ENCODE assay signal across 24 cellular contexts in genomic region chr14:39276005-39276404, GRCh38. TPM values are rescaled to one million over a fixed set of nuclear protein-coding genes. Genes with fewer than 3 reads are reported as not detected.
DNase-seq lines count a peak whose midpoint lies in the region; ATAC-seq and TF ChIP-seq lines count a peak whose summit lies in the region.
"Had no signal": no experiment of that assay in that cellular context is flagged by ENCODE, and none has a peak within 500 bp of the region (broad histone marks: within the 10 kb centered on the region; RNA-seq: fewer than 3 reads in every experiment).

No MANE protein-coding gene starts in this region.

- H4K20me1 ChIP-seq in PC-3 (ENCODE audit: low read length): no peaks in the 10 kb centered on the region

- no peak for DNase-seq in activated T-cell treated with anti-CD3 and anti-CD28 coated beads, Interleukin-2, amount 50 U/mL, for 24 hours
- DNase-seq in activated T-cell treated with anti-CD3 and anti-CD28 coated beads for 4 hours: no peak
- no peak for DNase-seq in PC-3
- DNase-seq in foreskin keratinocyte: peak in 1 of 2 donors; percentile 8
- no peak for DNase-seq in stimulated activated effector memory CD8-positive, alpha-beta T cell treated with anti-CD3 and anti-CD28 coated beads, Interleukin-12 subunit alpha, Interleukin-12 subunit beta, amount 100 ng/mL, for 72 hours (ENCODE audit: low spot score in 2 of 2)
- no peak for DNase-seq in KG1 (lab: John Stamatoyannopoulos, UW)
- no peak for DNase-seq in aorta
- DNase-seq: activated CD8-positive, alpha-beta memory T cell treated with anti-CD3 and anti-CD28 coated beads, Interleukin-2, amount 10 ng/mL, durations not matched to agents 7 days and 5 days; body of pancreas; DND-41; HCEC 1CT; left ventricle myocardium superior; MG63; naive B cell; NCI-H1105 treated with DMSO at 0.1 percent for 48 hours; NCI-H2107; NCI-H446; stimulated activated naive CD8-positive, alpha-beta T cell treated with anti-CD3 and anti-CD28 coated beads, Interleukin-15, amount 100 ng/mL, for 72 hours had no signal

- H3K27me3 ChIP-seq in PC-3 (ENCODE audit: low read length) (no peaks in the 10 kb centered on the region), foreskin keratinocyte (no peaks in the 10 kb centered on the region), aorta (ENCODE audit: control insufficient read depth in 1 of 2, insufficient read depth in 2 of 2, low read length in 1 of 2) (no peaks in the 10 kb centered on the region)
- H3K27me3 ChIP-seq: body of pancreas, MG63 had no signal

- H3K9me3 Mint-ChIP-seq in activated T-cell treated with anti-CD3 and anti-CD28 coated beads, Interleukin-2, amount 50 U/mL, for 24 hours: peaks cover 3% of the 10 kb centered on the region
- H3K9me3 Mint-ChIP-seq in stimulated activated effector memory CD8-positive, alpha-beta T cell treated with anti-CD3 and anti-CD28 coated beads, Interleukin-12 subunit alpha, Interleukin-12 subunit beta, amount 100 ng/mL, for 72 hours: no peaks in the 10 kb centered on the region
- H3K9me3 Mint-ChIP-seq: naive B cell had no signal

- H3K27ac ChIP-seq in PC-3 (ENCODE audit: low read length): no peak overlapping the region
- H3K27ac ChIP-seq in foreskin keratinocyte: no peak overlapping the region
- no peak overlapping the region for H3K27ac ChIP-seq in aorta (ENCODE audit: low read depth in 1 of 2, low read length in 2 of 2)
- H3K27ac ChIP-seq: skin epidermis had no signal

- peaks cover 65% of the 10 kb centered on the region for H3K79me2 ChIP-seq in PC-3 (ENCODE audit: low read length)

- H3K27ac Mint-ChIP-seq in activated T-cell treated with anti-CD3 and anti-CD28 coated beads, Interleukin-2, amount 50 U/mL, for 24 hours: peak overlapping the region; percentile 58
- H3K27ac Mint-ChIP-seq in stimulated activated effector memory CD8-positive, alpha-beta T cell treated with anti-CD3 and anti-CD28 coated beads, Interleukin-12 subunit alpha, Interleukin-12 subunit beta, amount 100 ng/mL, for 72 hours: peak overlapping the region; percentile 81
- H3K27ac Mint-ChIP-seq: activated CD8-positive, alpha-beta memory T cell treated with anti-CD3 and anti-CD28 coated beads, Interleukin-2, amount 10 ng/mL, durations not matched to agents 7 days and 5 days; B cell; T-helper 2 cell treated with Interferon-gamma antibody and Interleukin-4, amounts not matched to agents 5 μg/mL and 100 μg/mL, for 36 hours had no signal

- H3K4me3 ChIP-seq in PC-3 (ENCODE audit: low read length) (no peak overlapping the region), aorta (ENCODE audit: low read length in 2 of 2) (no peak overlapping the region)
- H3K4me3 ChIP-seq: body of pancreas, MG63, skin epidermis had no signal

- no peak overlapping the region for H3K4me3 Mint-ChIP-seq in activated T-cell treated with anti-CD3 and anti-CD28 coated beads, Interleukin-2, amount 50 U/mL, for 24 hours
- no peak overlapping the region for H3K4me3 Mint-ChIP-seq in stimulated activated effector memory CD8-positive, alpha-beta T cell treated with anti-CD3 and anti-CD28 coated beads, Interleukin-12 subunit alpha, Interleukin-12 subunit beta, amount 100 ng/mL, for 72 hours
- H3K4me3 Mint-ChIP-seq: activated CD8-positive, alpha-beta memory T cell treated with anti-CD3 and anti-CD28 coated beads, Interleukin-2, amount 10 ng/mL, durations not matched to agents 7 days and 5 days; B cell; naive B cell; stimulated activated naive CD8-positive, alpha-beta T cell treated with anti-CD3 and anti-CD28 coated beads, Interleukin-15, amount 100 ng/mL, for 72 hours; T-helper 2 cell treated with Interferon-gamma antibody and Interleukin-4, amounts not matched to agents 5 μg/mL and 100 μg/mL, for 36 hours had no signal

- TF ChIP-seq CTCF in PC-3 (conservative IDR thresholded peaks at IDR 0.05; ENCODE audit: low read depth, low read length): no peak
- no peak for TF ChIP-seq CTCF in foreskin keratinocyte (conservative IDR thresholded peaks at IDR 0.05)

- H2AFZ ChIP-seq in PC-3 (ENCODE audit: low read length): no peak overlapping the region

- H3F3A ChIP-seq in PC-3 (ENCODE audit: low read length, unreplicated experiment): no peaks in the 10 kb centered on the region

- H3K27me3 Mint-ChIP-seq in activated T-cell treated with anti-CD3 and anti-CD28 coated beads, Interleukin-2, amount 50 U/mL, for 24 hours: no peaks in the 10 kb centered on the region
- H3K27me3 Mint-ChIP-seq: activated CD8-positive, alpha-beta memory T cell treated with anti-CD3 and anti-CD28 coated beads, Interleukin-2, amount 10 ng/mL, durations not matched to agents 7 days and 5 days; B cell; naive B cell; stimulated activated naive CD8-positive, alpha-beta T cell treated with anti-CD3 and anti-CD28 coated beads, Interleukin-15, amount 100 ng/mL, for 72 hours had no signal

- H3K36me3 Mint-ChIP-seq in activated T-cell treated with anti-CD3 and anti-CD28 coated beads, Interleukin-2, amount 50 U/mL, for 24 hours (ENCODE audit: low read depth): peaks cover 47% of the 10 kb centered on the region
- H3K36me3 Mint-ChIP-seq in stimulated activated effector memory CD8-positive, alpha-beta T cell treated with anti-CD3 and anti-CD28 coated beads, Interleukin-12 subunit alpha, Interleukin-12 subunit beta, amount 100 ng/mL, for 72 hours: peaks cover 39% of the 10 kb centered on the region

- H3K36me3 ChIP-seq in PC-3 (ENCODE audit: low read depth, low read length) (peaks cover 4% of the 10 kb centered on the region), aorta (ENCODE audit: control insufficient read depth in 1 of 2, insufficient read depth in 2 of 2, low read length in 1 of 2) (peaks cover 0 to 2% of the 10 kb centered on the region in 2 donors)
- H3K36me3 ChIP-seq: MG63 had no signal

- no TSS peak for BruUV-seq in PC-3 (replicated peaks; lab: Mats Ljungman, UMichigan)

- POLR2A ChIA-PET in PC-3 (lab: Charles Lee; ENCODE audit: unreplicated experiment): no interaction called here

- H3K9me3 ChIP-seq in PC-3 (ENCODE audit: low read length) (no peaks in the 10 kb centered on the region), aorta (ENCODE audit: control insufficient read depth, low read length) (no peaks in the 10 kb centered on the region)
- H3K9me3 ChIP-seq: body of pancreas, MG63 had no signal

- 92 to 96% methylated on average over 1 of the region's 1 CpG for WGBS in aorta, 2 donors

- peaks cover 71% of the 10 kb centered on the region for H3K4me1 Mint-ChIP-seq in activated T-cell treated with anti-CD3 and anti-CD28 coated beads, Interleukin-2, amount 50 U/mL, for 24 hours (ENCODE audit: low read depth)
- H3K4me1 Mint-ChIP-seq in stimulated activated effector memory CD8-positive, alpha-beta T cell treated with anti-CD3 and anti-CD28 coated beads, Interleukin-12 subunit alpha, Interleukin-12 subunit beta, amount 100 ng/mL, for 72 hours: peaks cover 65% of the 10 kb centered on the region

- H3K9ac ChIP-seq in PC-3 (ENCODE audit: low read length): no peak overlapping the region

- CTCF ChIA-PET in PC-3 (lab: Charles Lee): no interaction called here

- peak; percentile 37; the same call in 1 of the 2 replicates for ATAC-seq in PC-3
- peak; percentile 35 for ATAC-seq in foreskin keratinocyte
- no peak for ATAC-seq in stimulated activated effector memory CD8-positive, alpha-beta T cell treated with anti-CD3 and anti-CD28 coated beads, Interleukin-12 subunit alpha, Interleukin-12 subunit beta, amount 100 ng/mL, for 72 hours
- ATAC-seq in GM18858 (IDR thresholded peaks at IDR 0.05; ENCODE audit: unreplicated experiment): no peak
- no peak for ATAC-seq in aorta (ENCODE audit: low FRiP score)
- ATAC-seq: activated CD8-positive, alpha-beta memory T cell treated with anti-CD3 and anti-CD28 coated beads, Interleukin-2, amount 10 ng/mL, durations not matched to agents 7 days and 5 days; body of pancreas; left ventricle myocardium superior; Right ventricle myocardium inferior; SK-N-SH treated with all-trans-retinoic acid at 6 μM for 48 hours; stimulated activated naive CD8-positive, alpha-beta T cell treated with anti-CD3 and anti-CD28 coated beads, Interleukin-15, amount 100 ng/mL, for 72 hours had no signal

- H3K9me2 ChIP-seq in PC-3 (replicated peaks; ENCODE audit: low read length): no peaks in the 10 kb centered on the region

- peaks cover 7% of the 10 kb centered on the region; the same call in 1 of the 2 replicates for H3K4me1 ChIP-seq in PC-3 (ENCODE audit: insufficient read depth, low read length)
- H3K4me1 ChIP-seq in foreskin keratinocyte: no peaks in the 10 kb centered on the region
- H3K4me1 ChIP-seq in aorta (ENCODE audit: control insufficient read depth in 1 of 2, insufficient read depth in 2 of 2, low read length in 2 of 2): peaks cover 0 to 2% of the 10 kb centered on the region in 2 donors

- H3K4me2 ChIP-seq in PC-3 (ENCODE audit: low read length): no peak overlapping the region

- intact Hi-C loops in PC-3 (cut with micrococcal nuclease) (no loop called here), aorta (cut with DNase I) (no loop called here)

RNA-seq across cellular contexts. Expression of gene MIA2, which starts 42.3 kb away (rescaled TPM):
- total RNA-seq in PC-3 (2014; rRNA removed): 11.8 and 12.3 TPM in 2 replicates
- 15.4 and 17.5 TPM in 2 replicates for total RNA-seq in foreskin keratinocyte
- polyA plus RNA-seq in foreskin keratinocyte: 13.0 and 14.4 TPM in 2 replicates
- total RNA-seq in aorta: 10 to 100 TPM; 25.2 to 26.7 TPM
- polyA plus RNA-seq in aorta: 10 to 100 TPM; 13.5 to 14.3 TPM

Comparison
In these comparisons a context has a peak if more than half of its experiments do, and no peak if none do; other contexts are left out.
1. ATAC-seq: peak in PC-3 (single experiment) and foreskin keratinocyte (single experiment); none in stimulated activated effector memory CD8-positive, alpha-beta T cell treated with anti-CD3 and anti-CD28 coated beads, Interleukin-12 subunit alpha, Interleukin-12 subunit beta, amount 100 ng/mL, for 72 hours (single experiment), GM18858 (single experiment) and aorta (single experiment).